ENCODE assay signal across 1 cellular context in genomic region chr9:91212592-91213243, GRCh38.
TF ChIP-seq lines count a peak whose summit lies in the region.

No MANE protein-coding gene starts in this region.

TF ChIP-seq in IMR-90, 13 proteins besides CTCF, POLR2A, EP300 and RAD21 (continued from another document):
- TF ChIP-seq ELK1 (IDR thresholded peaks at IDR 0.05; ENCODE audit: borderline replicate concordance, low read depth, low read length) (no peak), CHD1 (IDR thresholded peaks at IDR 0.05; ENCODE audit: low read depth, low read length) (no peak), FOS (IDR thresholded peaks at IDR 0.05; ENCODE audit: low read depth, low read length) (no peak), MXI1 (IDR thresholded peaks at IDR 0.05; ENCODE audit: borderline replicate concordance, low read depth, low read length) (no peak), RCOR1 (IDR thresholded peaks at IDR 0.05; ENCODE audit: insufficient replicate concordance, low read length) (no peak), CEBPB (IDR thresholded peaks at IDR 0.05; ENCODE audit: low read depth, low read length) (no peak), RFX5 (IDR thresholded peaks at IDR 0.05; ENCODE audit: low read depth, low read length) (no peak), BHLHE40 (IDR thresholded peaks at IDR 0.05; ENCODE audit: low read depth, low read length) (no peak)
